8 cellular contexts compared by ENCODE assay signal in the genomic region with DNA sequence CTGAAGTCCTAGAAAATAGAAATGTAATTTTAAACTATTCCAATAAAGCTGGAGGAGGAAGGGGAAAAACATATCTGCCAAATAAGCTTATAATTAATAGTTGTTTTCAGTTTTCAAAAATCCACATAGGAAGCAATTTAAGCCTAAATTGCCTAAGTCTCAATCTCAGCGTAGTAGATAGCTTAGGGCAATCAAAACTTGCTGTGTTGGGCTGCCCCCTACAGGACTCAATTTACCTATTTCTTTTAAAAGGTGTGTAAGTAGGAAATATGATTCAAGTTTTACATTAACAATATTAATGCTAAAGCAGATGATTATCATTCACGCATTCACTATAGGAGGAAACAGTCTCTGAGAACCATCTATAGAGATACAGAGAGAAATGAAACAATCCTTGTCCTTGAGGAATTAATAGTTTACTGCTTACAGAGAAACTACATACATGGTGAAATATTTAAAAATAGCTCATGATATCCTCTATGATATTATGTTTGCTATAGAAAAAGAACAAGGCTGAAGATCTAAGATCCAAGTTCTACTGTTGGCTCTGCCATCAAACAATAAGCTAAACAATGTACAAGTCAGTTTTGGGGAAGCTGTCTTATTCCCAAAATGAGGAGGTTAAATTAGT.
A peak's percentile ranks its signal among the peaks of the same experiment; 100 is the strongest.
DNase-seq lines count a peak whose midpoint lies in the region; ATAC-seq, FAIRE-seq and TF ChIP-seq lines count a peak whose summit lies in the region.

No MANE protein-coding gene starts in this region.

- no peak for ATAC-seq in HG03571 (IDR thresholded peaks at IDR 0.05; ENCODE audit: unreplicated experiment)

- peak; percentile 47 for TF ChIP-seq CTCF in AG04449 (IDR thresholded peaks at IDR 0.05; ENCODE audit: insufficient read depth, low read length, missing control alignments)

- POLR2A ChIA-PET in AG04449 (lab: Yijun Ruan, JAX), result interaction anchor here (0.7 kb wide), 1 partner anchor 576 kb away, joined by 3 read pairs; no protein-coding TSS in a partner anchor

- H3K79me2 ChIP-seq in Karpas-422 (ENCODE audit: low read length), result peaks cover 88% of the 10 kb centered on the region

- H3K4me2 ChIP-seq in Karpas-422 (ENCODE audit: low read depth, low read length, poor library complexity, severe bottlenecking), result no peak overlapping the region

- peak; percentile 84 for FAIRE-seq in GM18507 (lab: Jason Lieb, UNC)

- DNase-seq in AG04449 (ENCODE audit: low read depth, low spot score) (peak; percentile 37), GM18507 (ENCODE audit: extremely low spot score, insufficient read length, low read depth) (no peak), Karpas-422 (peak; percentile 89), SHP77 treated with DMSO at 0.1 percent for 48 hours (lab: John Stamatoyannopoulos, UW) (peak; percentile 2), glomerular endothelial cell (ENCODE audit: extremely low read depth, low read depth, low spot score) (peak; percentile 42), putamen (ENCODE audit: low spot score) (peak; percentile 50)
- peak; percentile 49 for DNase-seq in activated T-helper 9 cell treated with anti-CD3 and anti-CD28 coated beads, Interleukin-2, amount 50 U/mL, for 16 hours (ENCODE audit: low read depth)

- no peak overlapping the region for H2AFZ ChIP-seq in Karpas-422 (ENCODE audit: low read length)

- H3K27me3 ChIP-seq in Karpas-422 (ENCODE audit: low read length), result no peaks in the 10 kb centered on the region

- no peaks in the 10 kb centered on the region for H3K36me3 ChIP-seq in Karpas-422 (ENCODE audit: insufficient read depth, low read length)

- CTCF ChIA-PET in AG04449 (lab: Yijun Ruan, JAX), result interaction anchor here (0.6 to 5.9 kb wide), 68 partner anchors 9 to 821 kb away, joined by 3 to 111 read pairs (median 4); a partner anchor contains a TSS

- H4K20me1 ChIP-seq in Karpas-422 (ENCODE audit: insufficient read depth, low read depth, low read length), result no peaks in the 10 kb centered on the region

- no peak overlapping the region for H3K4me3 ChIP-seq in AG04449 (ENCODE audit: low read depth, low read length)
- no peak overlapping the region for H3K4me3 ChIP-seq in Karpas-422 (ENCODE audit: low read length)

- H3K27ac ChIP-seq in Karpas-422 (ENCODE audit: low read length), result no peak overlapping the region

- H3K9me3 ChIP-seq in Karpas-422 (ENCODE audit: low read length), result no peaks in the 10 kb centered on the region

- H3K9me2 ChIP-seq in Karpas-422 (replicated peaks; ENCODE audit: insufficient read depth, low read length), result no peaks in the 10 kb centered on the region

- peaks cover 24% of the 10 kb centered on the region for H3K4me1 ChIP-seq in Karpas-422 (ENCODE audit: low read length)

- H3K9ac ChIP-seq in Karpas-422 (ENCODE audit: low read length), result no peak overlapping the region
